ENCODE assay signal across 16 cellular contexts in the genomic region with DNA sequence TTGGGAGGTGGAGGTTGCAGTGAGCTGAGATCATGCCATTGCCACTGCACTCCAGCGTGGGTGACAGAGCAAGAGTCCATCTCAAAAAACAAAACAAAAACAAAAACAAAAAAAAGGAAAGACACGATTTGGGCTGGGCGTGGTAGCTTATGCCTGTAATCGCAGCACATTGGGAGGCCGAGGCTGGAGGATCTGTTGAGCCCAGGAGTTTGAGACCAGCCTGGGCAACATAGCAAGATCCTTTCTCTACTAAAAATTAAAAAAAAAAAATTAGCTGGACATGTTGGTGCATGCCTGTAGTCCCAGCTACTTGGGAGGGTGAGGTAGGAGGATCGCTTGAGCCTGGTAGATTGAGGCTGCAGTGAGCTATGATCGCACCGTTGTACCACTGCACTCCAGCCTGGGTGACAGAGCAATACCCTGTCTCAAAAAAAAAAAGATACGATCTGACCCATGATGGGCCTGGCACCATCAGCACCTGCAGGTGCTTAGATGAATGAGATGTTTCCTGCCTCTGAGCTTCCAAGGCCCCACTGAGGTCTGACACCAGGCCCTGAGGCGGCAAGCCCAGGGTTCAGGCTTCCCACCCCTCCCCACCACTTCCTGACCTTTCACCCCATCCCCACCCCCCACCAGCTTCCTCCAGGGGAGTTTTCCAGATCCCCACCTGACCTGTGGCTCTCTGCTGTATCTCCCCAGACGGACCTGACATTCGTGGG. TPM values are rescaled to one million over a fixed set of nuclear protein-coding genes. Genes with fewer than 3 reads are reported as not detected.
A peak's percentile ranks its signal among the peaks of the same experiment; 100 is the strongest.
DNase-seq lines count a peak whose midpoint lies in the region; ATAC-seq, FAIRE-seq and TF ChIP-seq lines count a peak whose summit lies in the region.
"Had no signal": no experiment of that assay in that cellular context is flagged by ENCODE, and none has a peak within 500 bp of the region (broad histone marks: within the 10 kb centered on the region; RNA-seq: fewer than 3 reads in every experiment).

No MANE protein-coding gene starts in this region.

- no peak overlapping the region for H2AK5ac ChIP-seq in H1 (ENCODE audit: low read depth, low read length)

- no peak overlapping the region for H2BK120ac ChIP-seq in H1 (replicated peaks; ENCODE audit: low read depth, low read length)

- WGBS in H1 (ENCODE audit: extremely low coverage in 1 of 2, insufficient coverage in 1 of 2, insufficient read length in 1 of 2, insufficient replicate concordance in 2 of 2, low coverage in 1 of 2, low lambda C conversion rate in 2 of 2, missing lambda C conversion rate in 1 of 2), 2 experiments, result 91% methylated on average over 11 of the region's 12 CpGs; no CpG with 5 or more reads in 1 of the 2 experiments

- no peak for FAIRE-seq in H1 (lab: Jason Lieb, UNC)
- FAIRE-seq: A204.1, H54, HTR-8/SVneo had no signal

- no peak overlapping the region for H3K18ac ChIP-seq in H1 (ENCODE audit: extremely low read depth, low read length)

- no peak overlapping the region for H3K14ac ChIP-seq in H1 (ENCODE audit: insufficient read length)

- no peak for TF ChIP-seq RAD21 in H1 (IDR thresholded peaks at IDR 0.05 in 1 of 2, conservative IDR thresholded peaks at IDR 0.05 in 1 of 2; ENCODE audit: low read depth in 2 of 2, low read length in 2 of 2)

- TF ChIP-seq POLR2A in H1 (IDR thresholded peaks at IDR 0.05; ENCODE audit: control extremely low read depth in 1 of 2, low read depth in 2 of 2, low read length in 2 of 2), result no peak

- no peak overlapping the region for H3K4ac ChIP-seq in H1 (replicated peaks; ENCODE audit: insufficient read length, low read depth, low read length)

- H3K27ac ChIP-seq in BLaER1, result peak overlapping the region; percentile 86
- no peak overlapping the region for H3K27ac ChIP-seq in H1 (ENCODE audit: low read depth, low read length)

- H3K23me2 ChIP-seq in H1 (ENCODE audit: low read depth, low read length), result no peaks in the 10 kb centered on the region

- POLR2A ChIA-PET in H1 (lab: Charles Lee; ENCODE audit: partially characterized antibody), result interaction anchor here (0.9 to 2.9 kb wide), 5 partner anchors 8 to 61 kb away, joined by 3 to 7 read pairs (median 5); no protein-coding TSS in a partner anchor

- H3K79me1 ChIP-seq in H1 (ENCODE audit: low read depth, low read length), result no peaks in the 10 kb centered on the region

- no peak overlapping the region for H3K4me3 Mint-ChIP-seq in T-helper 17 cell
- no peak overlapping the region for H3K4me3 Mint-ChIP-seq in mesothelial cell of epicardium
- H3K4me3 Mint-ChIP-seq: CD8-positive, alpha-beta memory T cell had no signal

- H3K36me3 Mint-ChIP-seq in T-helper 17 cell (ENCODE audit: low read depth) (no peaks in the 10 kb centered on the region), mesothelial cell of epicardium (no peaks in the 10 kb centered on the region)

- no peaks in the 10 kb centered on the region for H3K9me3 Mint-ChIP-seq in mesothelial cell of epicardium
- H3K9me3 Mint-ChIP-seq: CD8-positive, alpha-beta memory T cell had no signal

- CTCF ChIA-PET in H1 (lab: Charles Lee; ENCODE audit: partially characterized antibody), result interaction anchor here (0.9 to 1.5 kb wide), 4 partner anchors 10 to 45 kb away, joined by 3 to 6 read pairs (median 4); no protein-coding TSS in a partner anchor

- peak overlapping the region; percentile 34 for H3K27ac Mint-ChIP-seq in T-helper 17 cell
- H3K27ac Mint-ChIP-seq in mesothelial cell of epicardium, result no peak overlapping the region

- no peak overlapping the region for H2BK12ac ChIP-seq in H1 (ENCODE audit: low read depth, low read length)

- H3K4me1 ChIP-seq in BLaER1 (peaks cover 54% of the 10 kb centered on the region), H1 (replicated peaks in 1 of 4; ENCODE audit: control insufficient read depth in 3 of 4, insufficient read depth in 4 of 4, low read length in 3 of 4) (no peaks in the 10 kb centered on the region; a peak in 1 of 7 replicates)
- H3K4me1 ChIP-seq: BE2C, Caco-2 had no signal

- H3K4me1 Mint-ChIP-seq in T-helper 17 cell, result peaks cover 4% of the 10 kb centered on the region
- no peaks in the 10 kb centered on the region for H3K4me1 Mint-ChIP-seq in mesothelial cell of epicardium

- H3K56ac ChIP-seq in H1 (replicated peaks; ENCODE audit: insufficient read length, low read depth, low read length), result no peak overlapping the region

- DNase-seq in H7 (peak; percentile 52), T-helper 17 cell (no peak), H1 (ENCODE audit: low read depth in 1 of 2, low spot score in 2 of 2) (no peak), Kasumi-1 (lab: John Stamatoyannopoulos, UW) (no peak), dermis blood vessel endothelial cell (no peak), mesothelial cell of epicardium (ENCODE audit: low spot score in 2 of 2, unreplicated experiment in 2 of 2) (no peak)
- DNase-seq: BE2C; Caco-2; CD8-positive, alpha-beta memory T cell; KG1 had no signal

- H4K8ac ChIP-seq in H1 (ENCODE audit: extremely low read depth, insufficient read depth, low read length), result peak overlapping the region; percentile 85; the same call in 1 of the 2 replicates

- no peak overlapping the region for H2AFZ ChIP-seq in H1 (ENCODE audit: low read length)

- no peak overlapping the region for H3K23ac ChIP-seq in H1 (ENCODE audit: insufficient read length)

- H2BK20ac ChIP-seq in H1 (ENCODE audit: low read length), result 0 out of 2 replicates have a peak overlapping the region, but pooled peaks have one; percentile 48

- no peak overlapping the region for H3K4me3 ChIP-seq in BLaER1
- no peak overlapping the region for H3K4me3 ChIP-seq in H7 (ENCODE audit: insufficient read depth, low read depth, low read length)
- no peak overlapping the region for H3K4me3 ChIP-seq in H1 (ENCODE audit: extremely low read depth in 1 of 4, insufficient read depth in 2 of 4, low read depth in 3 of 4, low read length in 4 of 4)

- no peak for TF ChIP-seq CTCF in H1 (IDR thresholded peaks at IDR 0.05; ENCODE audit: control extremely low read depth in 1 of 3, insufficient read depth in 1 of 3, low read depth in 1 of 3, low read length in 3 of 3)
- TF ChIP-seq CTCF in mesothelial cell of epicardium (IDR thresholded peaks at IDR 0.05; ENCODE audit: unreplicated experiment), result no peak

- ATAC-seq in T-helper 17 cell (no peak), GM21447 (IDR thresholded peaks at IDR 0.05; ENCODE audit: unreplicated experiment) (no peak)

- no peaks in the 10 kb centered on the region for H4K20me1 ChIP-seq in BLaER1
- H4K20me1 ChIP-seq in H1 (replicated peaks in 1 of 2; ENCODE audit: control insufficient read depth in 1 of 2, insufficient read depth in 2 of 2, low read length in 2 of 2), result peaks cover 0 to 2% of the 10 kb centered on the region in 2 experiments

- no peaks in the 10 kb centered on the region for H3K79me2 ChIP-seq in H1 (ENCODE audit: control insufficient read depth in 1 of 2, insufficient read depth in 2 of 2, low read length in 2 of 2)

- peak overlapping the region; percentile 75; the same call in 1 of the 2 replicates for H2BK5ac ChIP-seq in H1 (ENCODE audit: low read depth, low read length)

- H3K27me3 ChIP-seq in BLaER1 (no peaks in the 10 kb centered on the region), H7 (ENCODE audit: control insufficient read depth, insufficient read depth, low read length) (no peaks in the 10 kb centered on the region), H1 (replicated peaks in 1 of 4; ENCODE audit: control insufficient read depth in 3 of 4, extremely low read depth in 1 of 4, insufficient read depth in 3 of 4, low read length in 3 of 4) (no peaks in the 10 kb centered on the region)
- H3K27me3 ChIP-seq: BE2C had no signal

- H3K9me3 ChIP-seq in BLaER1 (no peaks in the 10 kb centered on the region), T-helper 17 cell (ENCODE audit: control insufficient read depth, low read length, poor library complexity, severe bottlenecking) (no peaks in the 10 kb centered on the region), H1 (ENCODE audit: insufficient read depth in 2 of 2, low read depth in 1 of 2, low read length in 1 of 2) (no peaks in the 10 kb centered on the region)
- H3K9me3 ChIP-seq: BE2C, Caco-2 had no signal

- no peak overlapping the region for H4K5ac ChIP-seq in H1 (ENCODE audit: insufficient read length, low read depth, low read length)

- H3K36me3 ChIP-seq in BLaER1 (peaks cover 34% of the 10 kb centered on the region), H7 (replicated peaks; ENCODE audit: control insufficient read depth, insufficient read depth, low read length) (peaks cover 1% of the 10 kb centered on the region), H1 (ENCODE audit: control insufficient read depth in 2 of 4, insufficient read depth in 4 of 4, low read length in 3 of 4) (no peaks in the 10 kb centered on the region; a peak in 1 of 8 replicates)
- H3K36me3 ChIP-seq: BE2C had no signal

- no peaks in the 10 kb centered on the region for H3K27me3 Mint-ChIP-seq in T-helper 17 cell
- H3K27me3 Mint-ChIP-seq in mesothelial cell of epicardium (ENCODE audit: low read depth), result no peaks in the 10 kb centered on the region
- H3K27me3 Mint-ChIP-seq: CD8-positive, alpha-beta memory T cell had no signal

- no peak for TF ChIP-seq EP300 in H1 (IDR thresholded peaks at IDR 0.05; ENCODE audit: borderline replicate concordance in 1 of 2, low read depth in 2 of 2, low read length in 2 of 2)

- peak overlapping the region; percentile 90 for H3K4me2 ChIP-seq in BLaER1
- no peak overlapping the region for H3K4me2 ChIP-seq in H1 (ENCODE audit: insufficient read depth in 1 of 2, low read depth in 2 of 2, low read length in 2 of 2)

- no peak overlapping the region for H2BK15ac ChIP-seq in H1 (ENCODE audit: low read length)

- H4K91ac ChIP-seq in H1 (replicated peaks; ENCODE audit: insufficient read length, low read length), result no peak overlapping the region

- H3K9ac ChIP-seq in BLaER1 (no peak overlapping the region; the same call in 1 of the 2 replicates), H1 (replicated peaks in 1 of 4; ENCODE audit: extremely low read depth in 1 of 4, low read depth in 3 of 4, low read length in 3 of 4) (no peak overlapping the region)

RNA-seq across cellular contexts. Expression of a gene that starts 21.8 kb away (rescaled TPM):
- total RNA-seq in H7 (2014; rRNA removed; shearing (Covaris generic)), result 0.10 and 1.0 TPM in 2 replicates
- total RNA-seq in T-helper 17 cell (1 to 10 TPM in 1 of 2 donors, under 1 TPM in 1; 0.75 to 1.7 TPM), dermis blood vessel endothelial cell (not detected in 2 replicates), mesothelial cell of epicardium (2.9 to 3.6 TPM (median 3.0 TPM) in 3 replicates)
- total RNA-seq in H1 (2021; fragmentation: NEBNext Ultra II Directional; extraction: Animal tissue kit (Norgen Biotek cat#: 25700)), result 2.4 and 3.0 TPM in 2 replicates
- 1.7 and 3.1 TPM in 2 replicates for polyA plus RNA-seq in H1 (2011; rRNA removed)
- 1.9 TPM for polyA plus RNA-seq in H1 (2011; cell fraction: cytosol; rRNA removed)
- 10.5 TPM for polyA plus RNA-seq in H1 (2011; cell fraction: nucleus; rRNA removed)
- 4.4 to 10.5 TPM (median 6.1 TPM) in 4 replicates for polyA plus RNA-seq in H1 (2012, experiment 1 of 2)
- 1.4 TPM for polyA plus RNA-seq in H1 (2012, experiment 2 of 2)
- polyA plus RNA-seq in H1 (2013, experiment 1 of 2), result 2.6 TPM
- polyA plus RNA-seq in H1 (2013, experiment 2 of 2), result 1.5 TPM
- 1.3 and 2.0 TPM in 2 replicates for polyA minus RNA-seq in H1 (2011; rRNA and poly(A)+ RNA removed)
- polyA minus RNA-seq in H1 (2011; cell fraction: cytosol; rRNA and poly(A)+ RNA removed), result 1.4 TPM
- polyA minus RNA-seq in H1 (2011; cell fraction: nucleus; rRNA and poly(A)+ RNA removed), result 14.5 TPM
- total RNA-seq: Daoy had no signal
- polyA plus RNA-seq: CD8-positive, alpha-beta memory T cell had no signal

RNA-seq across cellular contexts. Expression of a gene that starts 25.0 kb away (rescaled TPM):
- 13.3 and 17.3 TPM in 2 replicates for total RNA-seq in H7 (2014; rRNA removed; shearing (Covaris generic))
- total RNA-seq in T-helper 17 cell, result 10 to 100 TPM; 25.2 to 25.3 TPM
- total RNA-seq in H1 (2021; fragmentation: NEBNext Ultra II Directional; extraction: Animal tissue kit (Norgen Biotek cat#: 25700)), result 13.3 and 14.9 TPM in 2 replicates
- 10.4 and 13.2 TPM in 2 replicates for polyA plus RNA-seq in H1 (2011; rRNA removed)
- 21.1 TPM for polyA plus RNA-seq in H1 (2011; cell fraction: cytosol; rRNA removed)
- 27.3 TPM for polyA plus RNA-seq in H1 (2011; cell fraction: nucleus; rRNA removed)
- polyA plus RNA-seq in H1 (2012, experiment 1 of 2), result 13.5 to 16.6 TPM (median 15.7 TPM) in 4 replicates
- 10.2 TPM for polyA plus RNA-seq in H1 (2012, experiment 2 of 2)
- 8.9 TPM for polyA plus RNA-seq in H1 (2013, experiment 1 of 2)
- 8.0 TPM for polyA plus RNA-seq in H1 (2013, experiment 2 of 2)
- polyA minus RNA-seq in H1 (2011; rRNA and poly(A)+ RNA removed), result 3.9 and 4.0 TPM in 2 replicates
- 9.5 TPM for polyA minus RNA-seq in H1 (2011; cell fraction: cytosol; rRNA and poly(A)+ RNA removed)
- 13.0 TPM for polyA minus RNA-seq in H1 (2011; cell fraction: nucleus; rRNA and poly(A)+ RNA removed)
- 61.1 and 74.8 TPM in 2 replicates for total RNA-seq in dermis blood vessel endothelial cell
- 26.8 to 30.1 TPM (median 29.7 TPM) in 3 replicates for total RNA-seq in mesothelial cell of epicardium

RNA-seq across cellular contexts. Expression of a gene that starts 31.7 kb away (rescaled TPM):
- 1.2 and 1.9 TPM in 2 replicates for total RNA-seq in H7 (2014; rRNA removed; shearing (Covaris generic))
- total RNA-seq in T-helper 17 cell, result 1 to 10 TPM in 1 of 2 donors, not detected in 1; 4.0 TPM
- total RNA-seq in H1 (2021; fragmentation: NEBNext Ultra II Directional; extraction: Animal tissue kit (Norgen Biotek cat#: 25700)), result 0.21 and 0.65 TPM in 2 replicates
- polyA plus RNA-seq in H1 (2011; rRNA removed), result 0.57 and 2.3 TPM in 2 replicates
- polyA plus RNA-seq in H1 (2011; cell fraction: cytosol; rRNA removed), result 1.8 TPM
- 1.0 TPM for polyA plus RNA-seq in H1 (2011; cell fraction: nucleus; rRNA removed)
- 0.53 to 0.73 TPM (median 0.65 TPM) in 4 replicates for polyA plus RNA-seq in H1 (2012, experiment 1 of 2)
- 0.16 TPM for polyA plus RNA-seq in H1 (2012, experiment 2 of 2)
- 1.1 TPM for polyA plus RNA-seq in H1 (2013, experiment 1 of 2)
- 1.6 TPM for polyA plus RNA-seq in H1 (2013, experiment 2 of 2)
- polyA minus RNA-seq in H1 (2011; rRNA and poly(A)+ RNA removed), result 0.28 TPM in 1 of 2 replicates, not detected in the other
- polyA minus RNA-seq in H1 (2011; cell fraction: cytosol; rRNA and poly(A)+ RNA removed), result not detected
- polyA minus RNA-seq in H1 (2011; cell fraction: nucleus; rRNA and poly(A)+ RNA removed), result 1.1 TPM
- total RNA-seq in dermis blood vessel endothelial cell, result not detected in 2 replicates
- total RNA-seq in mesothelial cell of epicardium, result not detected in 3 replicates
- total RNA-seq: Caco-2; CD8-positive, alpha-beta memory T cell; Daoy had no signal
- polyA plus RNA-seq: CD8-positive, alpha-beta memory T cell had no signal

RNA-seq across cellular contexts. Expression of a gene that starts 36.4 kb away (rescaled TPM):
- 38.9 and 40.0 TPM in 2 replicates for total RNA-seq in H7 (2014; rRNA removed; shearing (Covaris generic))
- 10 to 100 TPM; 69.1 to 77.7 TPM for total RNA-seq in T-helper 17 cell
- 38.5 and 39.7 TPM in 2 replicates for total RNA-seq in H1 (2021; fragmentation: NEBNext Ultra II Directional; extraction: Animal tissue kit (Norgen Biotek cat#: 25700))
- polyA plus RNA-seq in H1 (2011; rRNA removed), result 32.0 and 57.5 TPM in 2 replicates
- polyA plus RNA-seq in H1 (2011; cell fraction: cytosol; rRNA removed), result 30.7 TPM
- polyA plus RNA-seq in H1 (2011; cell fraction: nucleus; rRNA removed), result 219 TPM
- polyA plus RNA-seq in H1 (2012, experiment 1 of 2), result 40.1 to 43.9 TPM (median 40.4 TPM) in 4 replicates
- 32.3 TPM for polyA plus RNA-seq in H1 (2012, experiment 2 of 2)
- polyA plus RNA-seq in H1 (2013, experiment 1 of 2), result 30.1 TPM
- 29.1 TPM for polyA plus RNA-seq in H1 (2013, experiment 2 of 2)
- 9.2 and 13.9 TPM in 2 replicates for polyA minus RNA-seq in H1 (2011; rRNA and poly(A)+ RNA removed)
- 18.1 TPM for polyA minus RNA-seq in H1 (2011; cell fraction: cytosol; rRNA and poly(A)+ RNA removed)
- polyA minus RNA-seq in H1 (2011; cell fraction: nucleus; rRNA and poly(A)+ RNA removed), result 21.9 TPM
- total RNA-seq in dermis blood vessel endothelial cell, result 9.4 and 13.0 TPM in 2 replicates
- total RNA-seq in mesothelial cell of epicardium, result 73.9 to 78.5 TPM (median 76.8 TPM) in 3 replicates

RNA-seq across cellular contexts. Expression of a gene that starts 50.7 kb away (rescaled TPM):
- 29.1 and 34.8 TPM in 2 replicates for total RNA-seq in H7 (2014; rRNA removed; shearing (Covaris generic))
- 10 to 100 TPM; 67.7 to 70.9 TPM for total RNA-seq in T-helper 17 cell
- 54.4 and 56.0 TPM in 2 replicates for total RNA-seq in H1 (2021; fragmentation: NEBNext Ultra II Directional; extraction: Animal tissue kit (Norgen Biotek cat#: 25700))
- polyA plus RNA-seq in H1 (2011; rRNA removed), result 71.5 and 73.3 TPM in 2 replicates
- polyA plus RNA-seq in H1 (2011; cell fraction: cytosol; rRNA removed), result 86.2 TPM
- polyA plus RNA-seq in H1 (2011; cell fraction: nucleus; rRNA removed), result 140 TPM
- 75.2 to 84.1 TPM (median 78.7 TPM) in 4 replicates for polyA plus RNA-seq in H1 (2012, experiment 1 of 2)
- polyA plus RNA-seq in H1 (2012, experiment 2 of 2), result 41.1 TPM
- polyA plus RNA-seq in H1 (2013, experiment 1 of 2), result 45.8 TPM
- 38.1 TPM for polyA plus RNA-seq in H1 (2013, experiment 2 of 2)
- polyA minus RNA-seq in H1 (2011; rRNA and poly(A)+ RNA removed), result 67.6 and 74.7 TPM in 2 replicates
- polyA minus RNA-seq in H1 (2011; cell fraction: cytosol; rRNA and poly(A)+ RNA removed), result 27.4 TPM
- polyA minus RNA-seq in H1 (2011; cell fraction: nucleus; rRNA and poly(A)+ RNA removed), result 67.3 TPM
- total RNA-seq in dermis blood vessel endothelial cell, result 26.8 and 30.0 TPM in 2 replicates
- total RNA-seq in mesothelial cell of epicardium, result 48.6 to 58.2 TPM (median 48.7 TPM) in 3 replicates
